ENCODE assay signal across 28 cellular contexts in the genomic region with DNA sequence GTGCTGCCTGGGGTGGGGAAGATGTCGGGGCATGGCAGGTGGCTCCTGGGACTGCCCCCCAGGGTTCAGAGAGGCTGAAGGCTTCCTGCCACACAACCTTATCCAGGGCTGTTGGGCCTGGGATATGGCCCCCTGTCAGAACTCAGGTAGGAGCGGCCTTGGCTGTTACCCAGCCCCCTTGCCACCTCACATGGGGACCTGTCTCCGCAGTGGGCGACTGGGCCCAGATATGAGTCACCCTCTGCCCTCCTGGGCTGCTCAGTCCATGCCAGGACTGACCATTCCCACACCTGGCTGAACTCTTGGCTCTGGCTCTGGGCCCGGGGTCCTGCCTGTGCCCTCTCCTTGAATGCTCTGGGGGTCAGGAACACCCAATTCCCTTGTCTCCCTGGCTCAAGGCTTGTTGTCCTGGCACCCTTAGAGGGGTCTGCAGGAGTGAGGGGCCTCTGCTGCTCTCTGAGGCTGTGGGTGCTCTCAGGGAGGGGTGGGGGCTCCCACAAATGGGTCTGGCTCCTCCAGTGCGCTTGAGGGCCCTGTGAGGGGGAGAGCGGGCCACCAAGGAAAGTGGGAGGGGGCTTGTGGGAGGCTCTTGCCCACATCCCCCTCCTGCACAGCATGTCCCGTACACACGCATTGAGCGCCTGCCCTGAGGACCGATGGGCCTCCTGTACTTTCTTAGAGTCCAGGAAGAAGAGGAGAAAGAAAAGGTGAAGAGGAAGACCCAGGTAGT. TPM values are rescaled to one million over a fixed set of nuclear protein-coding genes. Genes with fewer than 3 reads are reported as not detected.
A peak's percentile ranks its signal among the peaks of the same experiment; 100 is the strongest.
DNase-seq lines count a peak whose midpoint lies in the region; ATAC-seq and TF ChIP-seq lines count a peak whose summit lies in the region.
"Had no signal": no experiment of that assay in that cellular context is flagged by ENCODE, and none has a peak within 500 bp of the region (broad histone marks: within the 10 kb centered on the region; RNA-seq: fewer than 3 reads in every experiment).

No MANE protein-coding gene starts in this region.

- in situ Hi-C loops in G401 (cut with HindIII; ENCODE audit: low sequenced_read_pairs): no loop called here

- no peak overlapping the region for H4K8ac ChIP-seq in neuronal stem cell (ENCODE audit: low read depth, low read length)

- H3K27ac ChIP-seq in neuronal stem cell (replicated peaks; ENCODE audit: low read length) (no peak overlapping the region), GM23338 (ENCODE audit: low read depth) (no peak overlapping the region)
- H3K27ac ChIP-seq: BLaER1 treated with 17β-estradiol and CSF1 and Interleukin-3, amounts not matched to agents 10 nM and 100 nM; GM23248; HL-60; KMS-11; PC-9; SJCRH30 had no signal

- DNase-seq in activated CD8-positive, alpha-beta memory T cell treated with anti-CD3 and anti-CD28 coated beads, Interleukin-2, amount 50 U/mL, for 48 hours: peak; percentile 36
- DNase-seq in activated CD8-positive, alpha-beta memory T cell treated with anti-CD3 and anti-CD28 coated beads, Interleukin-2, amount 10 ng/mL, durations not matched to agents 7 days and 5 days: no peak
- DNase-seq in glutamatergic neuron: peak; percentile 6
- DNase-seq in neuronal stem cell (ENCODE audit: low spot score): no peak
- DNase-seq in G401 (ENCODE audit: low spot score): no peak
- no peak for DNase-seq in AG08396 (ENCODE audit: low spot score)
- no peak for DNase-seq in GM23338 (ENCODE audit: low spot score)
- DNase-seq: 8988T, ACHN, AML-193, COR-L47, DMS53, GDM1, GM23248, HCEC 1CT, MM.1S, NCI-H2029, NCI-H446, NCI-H526 treated with DMSO at 0.1 percent for 48 hours, PC-9, SJCRH30 had no signal

- H3F3A ChIP-seq in GM23338 (replicated peaks; ENCODE audit: low read depth): no peaks in the 10 kb centered on the region

- no peaks in the 10 kb centered on the region for H3K4me1 ChIP-seq in neuronal stem cell (ENCODE audit: control insufficient read depth in 2 of 2, insufficient read depth in 1 of 2, low read depth in 1 of 2, low read length in 2 of 2)
- H3K4me1 ChIP-seq in GM23338 (ENCODE audit: insufficient read depth): no peaks in the 10 kb centered on the region
- H3K4me1 ChIP-seq: BLaER1 treated with 17β-estradiol and CSF1 and Interleukin-3, amounts not matched to agents 10 nM and 100 nM; SJCRH30 had no signal

- H3K27me3 Mint-ChIP-seq in activated CD8-positive, alpha-beta memory T cell treated with anti-CD3 and anti-CD28 coated beads, Interleukin-2, amount 10 ng/mL, durations not matched to agents 7 days and 5 days: no peaks in the 10 kb centered on the region
- H3K27me3 Mint-ChIP-seq in glutamatergic neuron (ENCODE audit: unreplicated experiment) (peaks cover 3% of the 10 kb centered on the region), GM23338 (ENCODE audit: insufficient read depth, low read depth, poor library complexity) (peaks cover 12% of the 10 kb centered on the region)
- H3K27me3 Mint-ChIP-seq: CD4-positive, alpha-beta T cell had no signal

- TF ChIP-seq CTCF in glutamatergic neuron (IDR thresholded peaks at IDR 0.05; ENCODE audit: partially characterized antibody, unreplicated experiment) (no peak), GM23338 (conservative IDR thresholded peaks at IDR 0.05; ENCODE audit: low read depth in 2 of 2) (no peak)

- H3K9me3 ChIP-seq in neuronal stem cell (replicated peaks in 1 of 2; ENCODE audit: control insufficient read depth in 2 of 2, insufficient read depth in 1 of 2, low read depth in 1 of 2, low read length in 2 of 2): no peaks in the 10 kb centered on the region
- H3K9me3 ChIP-seq: BLaER1 treated with 17β-estradiol and CSF1 and Interleukin-3, amounts not matched to agents 10 nM and 100 nM; SJCRH30 had no signal

- H3K4me2 ChIP-seq in neuronal stem cell (ENCODE audit: insufficient read depth, low read length, poor library complexity, severe bottlenecking) (peak overlapping the region; percentile 0), GM23338 (no peak overlapping the region)
- H3K4me2 ChIP-seq: BLaER1 treated with 17β-estradiol and CSF1 and Interleukin-3, amounts not matched to agents 10 nM and 100 nM; KMS-11; PC-9 had no signal

- H3K4ac ChIP-seq in neuronal stem cell (ENCODE audit: low read length): no peak overlapping the region

- no CpG with 5 or more reads among the region's 11 CpGs for WGBS in neuronal stem cell (ENCODE audit: extremely low coverage in 2 of 2, insufficient read length in 2 of 2, insufficient replicate concordance in 1 of 2), 2 donors

- CTCF ChIA-PET in activated CD8-positive, alpha-beta memory T cell treated with anti-CD3 and anti-CD28 coated beads, Interleukin-2, amount 10 ng/mL, durations not matched to agents 7 days and 5 days (lab: Charles Lee): interaction anchor here (1.4 kb wide), 1 partner anchor 12 kb away, joined by 7 read pairs; no protein-coding TSS in a partner anchor

- H4K91ac ChIP-seq in neuronal stem cell (ENCODE audit: low read depth, low read length, poor library complexity): no peak overlapping the region

- H3K9ac ChIP-seq in neuronal stem cell (ENCODE audit: low read depth, low read length, poor library complexity): no peak overlapping the region
- H3K9ac ChIP-seq: BLaER1 treated with 17β-estradiol and CSF1 and Interleukin-3, amounts not matched to agents 10 nM and 100 nM; GM23248; KMS-11 had no signal

- H3K27ac Mint-ChIP-seq in activated CD8-positive, alpha-beta memory T cell treated with anti-CD3 and anti-CD28 coated beads, Interleukin-2, amount 10 ng/mL, durations not matched to agents 7 days and 5 days: no peak overlapping the region
- H3K27ac Mint-ChIP-seq in glutamatergic neuron (ENCODE audit: unreplicated experiment) (no peak overlapping the region), GM23338 (no peak overlapping the region)
- H3K27ac Mint-ChIP-seq: CD4-positive, alpha-beta T cell; IgD-negative memory B cell had no signal

- H2AK5ac ChIP-seq in neuronal stem cell (ENCODE audit: low read depth, low read length): no peak overlapping the region

- H2BK15ac ChIP-seq in neuronal stem cell (ENCODE audit: low read length): no peak overlapping the region

- no peak overlapping the region for H2BK12ac ChIP-seq in neuronal stem cell (ENCODE audit: low read length)

- no peak overlapping the region for H2BK5ac ChIP-seq in neuronal stem cell (ENCODE audit: low read length)

- H3K79me1 ChIP-seq in neuronal stem cell (ENCODE audit: low read depth, low read length): no peaks in the 10 kb centered on the region

- H3K36me3 ChIP-seq in neuronal stem cell (replicated peaks in 1 of 2; ENCODE audit: control insufficient read depth in 2 of 2, insufficient read depth in 2 of 2, low read length in 2 of 2) (no peaks in the 10 kb centered on the region), GM23338 (ENCODE audit: insufficient read depth) (no peaks in the 10 kb centered on the region)
- H3K36me3 ChIP-seq: BLaER1 treated with 17β-estradiol and CSF1 and Interleukin-3, amounts not matched to agents 10 nM and 100 nM; SJCRH30 had no signal

- no peaks in the 10 kb centered on the region for H3K9me3 Mint-ChIP-seq in activated CD8-positive, alpha-beta memory T cell treated with anti-CD3 and anti-CD28 coated beads, Interleukin-2, amount 10 ng/mL, durations not matched to agents 7 days and 5 days (ENCODE audit: low read depth)
- peaks cover 5% of the 10 kb centered on the region for H3K9me3 Mint-ChIP-seq in glutamatergic neuron (ENCODE audit: unreplicated experiment)
- H3K9me3 Mint-ChIP-seq in GM23338: peaks cover 3% of the 10 kb centered on the region; the same call in 1 of the 3 replicates
- H3K9me3 Mint-ChIP-seq: CD4-positive, alpha-beta T cell; IgD-negative memory B cell had no signal

- H4K20me1 ChIP-seq in GM23338 (replicated peaks; ENCODE audit: insufficient read depth): no peaks in the 10 kb centered on the region
- H4K20me1 ChIP-seq: BLaER1 treated with 17β-estradiol and CSF1 and Interleukin-3, amounts not matched to agents 10 nM and 100 nM had no signal

- H3K9me2 ChIP-seq in GM23338 (ENCODE audit: insufficient read depth): no peaks in the 10 kb centered on the region

- no peak overlapping the region for H3K14ac ChIP-seq in neuronal stem cell (ENCODE audit: low read length)

- no peaks in the 10 kb centered on the region for H3K36me3 Mint-ChIP-seq in activated CD8-positive, alpha-beta memory T cell treated with anti-CD3 and anti-CD28 coated beads, Interleukin-2, amount 10 ng/mL, durations not matched to agents 7 days and 5 days
- H3K36me3 Mint-ChIP-seq in glutamatergic neuron (ENCODE audit: unreplicated experiment) (no peaks in the 10 kb centered on the region), GM23338 (ENCODE audit: low read depth) (no peaks in the 10 kb centered on the region; the same call in 2 of the 3 replicates)
- H3K36me3 Mint-ChIP-seq: IgD-negative memory B cell had no signal

- H2BK120ac ChIP-seq in neuronal stem cell (ENCODE audit: low read depth, low read length): no peak overlapping the region

- no peaks in the 10 kb centered on the region for H3K4me1 Mint-ChIP-seq in activated CD8-positive, alpha-beta memory T cell treated with anti-CD3 and anti-CD28 coated beads, Interleukin-2, amount 10 ng/mL, durations not matched to agents 7 days and 5 days
- H3K4me1 Mint-ChIP-seq in glutamatergic neuron (ENCODE audit: low read depth, unreplicated experiment): no peaks in the 10 kb centered on the region
- H3K4me1 Mint-ChIP-seq in GM23338: no peaks in the 10 kb centered on the region

- ATAC-seq in activated CD8-positive, alpha-beta memory T cell treated with anti-CD3 and anti-CD28 coated beads, Interleukin-2, amount 10 ng/mL, durations not matched to agents 7 days and 5 days: no peak
- ATAC-seq in GM23338: no peak
- ATAC-seq: GM12878, Right ventricle myocardium inferior had no signal

- H3K4me3 ChIP-seq in neuronal stem cell (ENCODE audit: low read length in 2 of 2) (no peak overlapping the region), GM23338 (no peak overlapping the region)
- H3K4me3 ChIP-seq: BLaER1 treated with 17β-estradiol and CSF1 and Interleukin-3, amounts not matched to agents 10 nM and 100 nM; GM12878; GM23248; PC-9; SJCRH30 had no signal

- H3K23ac ChIP-seq in neuronal stem cell (ENCODE audit: low read depth, low read length, poor library complexity): no peak overlapping the region

- H3K27me3 ChIP-seq in neuronal stem cell (ENCODE audit: control insufficient read depth in 3 of 3, insufficient read depth in 3 of 3, low read depth in 1 of 3, low read length in 3 of 3) (peaks cover 0 to 10% (median 0%) of the 10 kb centered on the region in 3 experiments), GM23338 (ENCODE audit: insufficient read depth) (no peaks in the 10 kb centered on the region)
- H3K27me3 ChIP-seq: BLaER1 treated with 17β-estradiol and CSF1 and Interleukin-3, amounts not matched to agents 10 nM and 100 nM had no signal

- H3K18ac ChIP-seq in neuronal stem cell (ENCODE audit: low read length): peak overlapping the region; percentile 39

- no peaks in the 10 kb centered on the region for H3K79me2 ChIP-seq in GM23338 (replicated peaks; ENCODE audit: insufficient read depth)

- H3K4me3 Mint-ChIP-seq in activated CD8-positive, alpha-beta memory T cell treated with anti-CD3 and anti-CD28 coated beads, Interleukin-2, amount 10 ng/mL, durations not matched to agents 7 days and 5 days: no peak overlapping the region
- H3K4me3 Mint-ChIP-seq in glutamatergic neuron (ENCODE audit: unreplicated experiment) (no peak overlapping the region), GM23338 (no peak overlapping the region)
- H3K4me3 Mint-ChIP-seq: CD4-positive, alpha-beta T cell; IgD-negative memory B cell had no signal

- H2AFZ ChIP-seq in neuronal stem cell (ENCODE audit: low read length) (no peak overlapping the region), GM23338 (no peak overlapping the region)
- H2AFZ ChIP-seq: GM23248, PC-9 had no signal

RNA-seq across cellular contexts. Expression of a gene that starts 36.0 kb away (rescaled TPM):
- 100 to 1,000 TPM; 150 to 305 TPM for total RNA-seq in activated CD8-positive, alpha-beta memory T cell treated with anti-CD3 and anti-CD28 coated beads, Interleukin-2, amount 10 ng/mL, durations not matched to agents 7 days and 5 days
- total RNA-seq in glutamatergic neuron (ENCODE audit: unreplicated experiment): 6.5 TPM
- 1.3 TPM for polyA plus RNA-seq in neuronal stem cell (2013, experiment 1 of 2)
- polyA plus RNA-seq in neuronal stem cell (2013, experiment 2 of 2): 1.8 TPM
- total RNA-seq in G401 (2014; rRNA removed; shearing (Covaris generic)): not detected in 2 replicates
- 0.73 and 1.6 TPM in 2 replicates for total RNA-seq in GM23338 (2014; rRNA removed; shearing (Covaris generic))
- polyA plus RNA-seq in GM23338 (2016; fragmentation: Nextera tagmentation; extraction: Ambion mirVana): 0.48 and 1.8 TPM in 2 replicates

Comparison
In these comparisons a context has a peak if more than half of its experiments do, and no peak if none do; other contexts are left out.
1. DNase-seq: peak in activated CD8-positive, alpha-beta memory T cell treated with anti-CD3 and anti-CD28 coated beads, Interleukin-2, amount 50 U/mL, for 48 hours (single experiment) and glutamatergic neuron (single experiment); none in activated CD8-positive, alpha-beta memory T cell treated with anti-CD3 and anti-CD28 coated beads, Interleukin-2, amount 10 ng/mL, durations not matched to agents 7 days and 5 days (single experiment), neuronal stem cell (single experiment), G401 (single experiment), AG08396 (single experiment) and GM23338 (single experiment).
2. RNA of a gene that starts 36.0 kb away (total RNA-seq): 150 to 305 TPM in activated CD8-positive, alpha-beta memory T cell treated with anti-CD3 and anti-CD28 coated beads, Interleukin-2, amount 10 ng/mL, durations not matched to agents 7 days and 5 days; 6.5 TPM in glutamatergic neuron (single experiment), 0.73 to 1.6 TPM in GM23338 and not detected in G401; every median in the first group is over 10 times any median in the second.